In the genomic region with DNA sequence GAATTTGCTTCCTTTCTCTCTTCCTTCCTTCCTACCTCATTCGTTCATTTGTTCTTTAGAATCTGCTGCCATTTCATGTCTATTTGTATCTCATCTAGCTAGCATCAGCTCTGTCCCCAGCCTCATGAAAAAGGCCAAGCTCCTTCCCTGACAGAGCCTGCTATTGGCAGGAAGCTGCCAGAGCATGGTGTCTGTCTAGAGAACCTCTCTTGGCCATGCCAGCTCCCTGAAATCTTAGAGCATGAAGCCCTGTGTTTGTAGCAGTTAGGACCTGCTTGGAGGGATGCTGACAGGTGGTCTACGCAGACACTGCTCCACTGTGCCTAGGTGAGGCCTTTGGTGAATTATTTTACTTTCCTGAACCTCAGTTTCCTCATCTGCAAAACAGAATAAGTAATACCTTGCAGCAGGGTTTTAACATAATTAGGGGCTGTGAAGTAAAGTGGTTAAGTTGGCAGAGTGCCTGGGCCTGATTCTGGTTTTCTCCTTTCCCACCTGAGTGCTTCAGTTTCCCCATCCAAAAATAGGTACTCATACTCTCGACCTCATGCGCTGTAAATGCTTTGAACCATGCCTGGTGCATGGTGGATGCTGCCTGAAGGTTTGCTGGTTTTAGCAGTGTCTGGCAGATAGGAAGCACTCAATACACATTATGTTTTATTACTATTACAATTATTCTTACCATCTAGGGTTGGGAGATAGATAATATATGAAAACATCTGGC, we compare ENCODE assay signal across 19 cellular contexts. TPM values are rescaled to one million over a fixed set of nuclear protein-coding genes. Genes with fewer than 3 reads are reported as not detected.
DNase-seq lines count a peak whose midpoint lies in the region; ATAC-seq, FAIRE-seq and TF ChIP-seq lines count a peak whose summit lies in the region.
"Had no signal": no experiment of that assay in that cellular context is flagged by ENCODE, and none has a peak within 500 bp of the region (broad histone marks: within the 10 kb centered on the region; RNA-seq: fewer than 3 reads in every experiment).

No MANE protein-coding gene starts in this region.

- no peak overlapping the region for H3K9ac ChIP-seq in OCI-LY3 (ENCODE audit: low read length)
- H3K9ac ChIP-seq: neural progenitor cell had no signal

- TF ChIP-seq CTCF in OCI-LY3 (IDR thresholded peaks at IDR 0.05; ENCODE audit: low read depth, low read length): no peak

- intact Hi-C loops in cardiac septum (cut with DNase I): no loop called here

- H3K27me3 ChIP-seq in OCI-LY3 (ENCODE audit: low read depth, low read length): no peaks in the 10 kb centered on the region
- H3K27me3 ChIP-seq: BE2C, neural progenitor cell, SJSA1, uterus had no signal

- ATAC-seq in GM21367 (IDR thresholded peaks at IDR 0.05; ENCODE audit: unreplicated experiment) (peak; percentile 78), HG02870 (IDR thresholded peaks at IDR 0.05; ENCODE audit: unreplicated experiment) (peak; percentile 55)
- no peak for ATAC-seq in activated CD4-positive, CD25-positive, alpha-beta regulatory T cell treated with anti-CD3 and anti-CD28 coated beads, Interleukin-2, amount 50 U/mL, for 24 hours

- no peak overlapping the region for H3K27ac ChIP-seq in OCI-LY3 (ENCODE audit: low read length)
- H3K27ac ChIP-seq: neural progenitor cell, SJSA1 had no signal

- H3K79me2 ChIP-seq in OCI-LY3 (ENCODE audit: low read length): no peaks in the 10 kb centered on the region

- FAIRE-seq in GM12892 (lab: Jason Lieb, UNC): peak; percentile 84

- H3K9me3 ChIP-seq in OCI-LY3 (ENCODE audit: insufficient read depth, low read length): no peaks in the 10 kb centered on the region
- H3K9me3 ChIP-seq: BE2C, SJSA1, uterus had no signal

- H3K4me1 ChIP-seq in OCI-LY3 (ENCODE audit: low read length): peaks cover 14% of the 10 kb centered on the region
- H3K4me1 ChIP-seq: BE2C, neural progenitor cell, SJSA1 had no signal

- no peak overlapping the region for H3K4me3 ChIP-seq in OCI-LY3 (ENCODE audit: low read length)
- H3K4me3 ChIP-seq: lung, neural progenitor cell, SJSA1, uterus had no signal

- DNase-seq in GM12892 (ENCODE audit: insufficient read length): no peak
- DNase-seq in MV-4-11 (lab: John Stamatoyannopoulos, UW): no peak
- DNase-seq in cardiac septum (ENCODE audit: low spot score): no peak
- DNase-seq in DMS153 treated with DMSO at 0.1 percent for 48 hours (lab: John Stamatoyannopoulos, UW; ENCODE audit: unreplicated experiment): no peak
- DNase-seq: activated naive CD4-positive, alpha-beta T cell treated with anti-CD3 and anti-CD28 coated beads for 36 hours; BE2C; DMS153; endodermal cell; NCI-H187 treated with DMSO at 0.1 percent for 48 hours; NK-92 treated with Interleukin-12 subunit alpha and Interleukin-12 subunit beta, amount 100 ng/mL, for 24 hours; stimulated activated CD4-positive, alpha-beta T cell treated with anti-CD3 and anti-CD28 coated beads, Interleukin-4, amount 100 ng/mL, for 24 hours; uterus had no signal

- no peak overlapping the region for H2AFZ ChIP-seq in OCI-LY3 (ENCODE audit: low read depth, low read length)
- H2AFZ ChIP-seq: neural progenitor cell had no signal

- H4K20me1 ChIP-seq in OCI-LY3 (ENCODE audit: insufficient read depth, low read length): no peaks in the 10 kb centered on the region

- H3K4me2 ChIP-seq in OCI-LY3 (ENCODE audit: low read length): peak overlapping the region; percentile 24
- H3K4me2 ChIP-seq: neural progenitor cell had no signal

- TF ChIP-seq POLR2A in GM12892 (IDR thresholded peaks at IDR 0.05; ENCODE audit: low read depth, low read length): no peak

- peaks cover 3% of the 10 kb centered on the region for H3K36me3 ChIP-seq in OCI-LY3 (replicated peaks; ENCODE audit: low read depth, low read length)
- H3K36me3 ChIP-seq: BE2C, neural progenitor cell, SJSA1, uterus had no signal

RNA-seq across cellular contexts. Expression of a gene that starts 4.7 kb away (rescaled TPM):
- not detected for polyA plus RNA-seq in GM12892 (2012; ENCODE audit: missing spikeins)
- 1.1 TPM for total RNA-seq in cardiac septum
- total RNA-seq: activated naive CD4-positive, alpha-beta T cell treated with anti-CD3 and anti-CD28 coated beads for 36 hours; endodermal cell; SJSA1 had no signal

Comparison
In these comparisons a context has a peak if more than half of its experiments do, and no peak if none do; other contexts are left out.
1. ATAC-seq: peak in GM21367 (single experiment) and HG02870 (single experiment); none in activated CD4-positive, CD25-positive, alpha-beta regulatory T cell treated with anti-CD3 and anti-CD28 coated beads, Interleukin-2, amount 50 U/mL, for 24 hours (0 of 2).